Comparison of ENCODE assay signal across 21 cellular contexts in the genomic region with DNA sequence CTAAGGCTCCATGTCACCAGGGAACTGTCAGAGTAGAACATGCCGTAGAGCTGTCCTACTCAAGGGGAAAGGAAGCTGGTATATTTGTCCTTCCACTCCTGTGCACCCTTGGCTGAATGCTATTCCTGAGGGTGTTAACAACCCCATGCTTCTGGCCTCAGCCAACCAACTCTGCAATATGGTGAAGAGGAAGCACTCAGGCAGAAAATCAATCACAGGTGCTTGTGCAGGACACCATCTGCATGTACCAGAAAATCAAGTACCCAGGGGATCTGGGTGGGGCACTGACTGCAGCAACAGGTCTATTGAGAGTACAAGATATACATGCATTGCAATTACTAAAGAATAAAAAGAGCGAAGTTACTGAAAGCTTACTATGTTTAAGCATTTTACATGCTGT. TPM values are rescaled to one million over a fixed set of nuclear protein-coding genes. Genes with fewer than 3 reads are reported as not detected.
DNase-seq lines count a peak whose midpoint lies in the region; ATAC-seq, FAIRE-seq and TF ChIP-seq lines count a peak whose summit lies in the region.
"Had no signal": no experiment of that assay in that cellular context is flagged by ENCODE, and none has a peak within 500 bp of the region (broad histone marks: within the 10 kb centered on the region; RNA-seq: fewer than 3 reads in every experiment).

No MANE protein-coding gene starts in this region.

- no peaks in the 10 kb centered on the region for H3K36me3 ChIP-seq in body of pancreas (replicated peaks in 1 of 2; ENCODE audit: insufficient read depth in 1 of 2, low read depth in 2 of 2)
- H3K36me3 ChIP-seq: breast epithelium, heart right ventricle, right lobe of liver had no signal

- TF ChIP-seq CTCF in body of pancreas (IDR thresholded peaks at IDR 0.05) = no peak

- WGBS in body of pancreas, 2 donors = 88 to 95% methylated on average over 2 of the region's 2 CpGs

- peak overlapping the region; percentile 45 to 95 (median 74) for H3K4me3 Mint-ChIP-seq in naive B cell
- H3K4me3 Mint-ChIP-seq: activated naive CD4-positive, alpha-beta T cell treated with anti-CD3 and anti-CD28 coated beads, Interleukin-2, amount 50 U/mL, for 24 hours had no signal

- H3K4me1 ChIP-seq in body of pancreas = no peaks in the 10 kb centered on the region
- H3K4me1 ChIP-seq: breast epithelium, right lobe of liver had no signal

- peak overlapping the region in 3 of 6 donors; percentile 55 to 77 (median 69) for H3K27ac Mint-ChIP-seq in naive B cell
- H3K27ac Mint-ChIP-seq: activated naive CD4-positive, alpha-beta T cell treated with anti-CD3 and anti-CD28 coated beads, Interleukin-2, amount 50 U/mL, for 24 hours had no signal

- no peak overlapping the region for H3K4me3 ChIP-seq in body of pancreas
- H3K4me3 ChIP-seq: breast epithelium, heart right ventricle, right lobe of liver had no signal

- H3K27me3 ChIP-seq in body of pancreas = no peaks in the 10 kb centered on the region
- H3K27me3 ChIP-seq: breast epithelium, heart right ventricle, right lobe of liver had no signal

- intact Hi-C loops in body of pancreas (cut with DNase I) = no loop called here

- peaks cover 0 to 6% (median 0%) of the 10 kb centered on the region in 7 donors for H3K9me3 Mint-ChIP-seq in naive B cell
- H3K9me3 Mint-ChIP-seq: activated naive CD4-positive, alpha-beta T cell treated with anti-CD3 and anti-CD28 coated beads, Interleukin-2, amount 50 U/mL, for 24 hours had no signal

- ATAC-seq in naive B cell (ENCODE audit: low read depth in 2 of 2) = peak; percentile 15 to 19
- no peak for ATAC-seq in body of pancreas
- ATAC-seq: activated CD4-positive, CD25-positive, alpha-beta regulatory T cell treated with anti-CD3 and anti-CD28 coated beads, Interleukin-2, amount 50 U/mL, for 24 hours; heart right ventricle; right lobe of liver had no signal

- H3K4me1 Mint-ChIP-seq in naive B cell = peaks cover 73 to 97% (median 83%) of the 10 kb centered on the region in 3 donors

- FAIRE-seq in GM12891 (lab: Jason Lieb, UNC) = no peak
- FAIRE-seq: keratinocyte had no signal

- no peaks in the 10 kb centered on the region for H3K9me3 ChIP-seq in body of pancreas
- H3K9me3 ChIP-seq: right lobe of liver had no signal

- H3K27ac ChIP-seq in body of pancreas = no peak overlapping the region
- H3K27ac ChIP-seq: 22Rv1, breast epithelium, C4-2B, heart right ventricle, right lobe of liver had no signal

- no peaks in the 10 kb centered on the region for H3K36me3 Mint-ChIP-seq in naive B cell
- H3K36me3 Mint-ChIP-seq: activated naive CD4-positive, alpha-beta T cell treated with anti-CD3 and anti-CD28 coated beads, Interleukin-2, amount 50 U/mL, for 24 hours had no signal

- no peak for TF ChIP-seq POLR2A in GM12891 (IDR thresholded peaks at IDR 0.05; ENCODE audit: low read depth, low read length)
- no peak for TF ChIP-seq POLR2A in body of pancreas (IDR thresholded peaks at IDR 0.05)

- peak; percentile 31 for DNase-seq in NCI-H1105 treated with DMSO at 0.1 percent for 48 hours (lab: John Stamatoyannopoulos, UW)
- no peak for DNase-seq in NCI-H1105 (lab: John Stamatoyannopoulos, UW)
- DNase-seq in NAMALWA (ENCODE audit: low spot score) = peak; percentile 59
- DNase-seq in NCI-H69 (lab: John Stamatoyannopoulos, UW) = peak; percentile 97
- DNase-seq in naive B cell = peak; percentile 30
- no peak for DNase-seq in GM12891 (ENCODE audit: insufficient read length, low spot score)
- no peak for DNase-seq in body of pancreas
- no peak for DNase-seq in activated effector memory CD4-positive, alpha-beta T cell treated with anti-CD3 and anti-CD28 coated beads, Interleukin-2, amount 50 U/mL, for 16 hours
- DNase-seq: activated CD8-positive, alpha-beta memory T cell treated with anti-CD3 and anti-CD28 coated beads, Interleukin-2, amount 50 U/mL, for 48 hours; effector CD4-positive, alpha-beta T cell; heart right ventricle; MV-4-11; right lobe of liver; SIG-M5; T-helper 2 cell had no signal

- H3K27me3 Mint-ChIP-seq in naive B cell = no peaks in the 10 kb centered on the region
- H3K27me3 Mint-ChIP-seq: activated naive CD4-positive, alpha-beta T cell treated with anti-CD3 and anti-CD28 coated beads, Interleukin-2, amount 50 U/mL, for 24 hours had no signal

TF ChIP-seq in GM12891, 5 proteins besides CTCF, POLR2A, EP300 and RAD21:
- no peak for TF ChIP-seq SPI1 (IDR thresholded peaks at IDR 0.05; ENCODE audit: low read depth, low read length)
- no peak for TF ChIP-seq POU2F2 (IDR thresholded peaks at IDR 0.05; ENCODE audit: low read depth, low read length)
- no peak for TF ChIP-seq PAX5 (IDR thresholded peaks at IDR 0.05; ENCODE audit: insufficient read depth, low read length, severe bottlenecking)
- no peak for TF ChIP-seq TAF1 (IDR thresholded peaks at IDR 0.05; ENCODE audit: low read depth, low read length)
- TF ChIP-seq POLR2AphosphoS5 (IDR thresholded peaks at IDR 0.05; ENCODE audit: low read depth, low read length) = no peak

RNA-seq across cellular contexts. Expression of gene NEK6, which starts 51.4 kb away (rescaled TPM):
- 10 to 100 TPM in 2 of 6 donors, 1 to 10 TPM in 4; 4.5 to 15.2 (median 8.0) TPM for polyA plus RNA-seq in naive B cell (ENCODE audit: low read depth in 6 of 6)
- polyA plus RNA-seq in GM12891 (2012; ENCODE audit: low read depth, missing spikeins) = 117 TPM
- 10 to 100 TPM; 15.5 to 23.6 TPM for total RNA-seq in body of pancreas

Comparison
In these comparisons a context has a peak if more than half of its experiments do, and no peak if none do; other contexts are left out.
1. DNase-seq: peak in NCI-H1105 treated with DMSO at 0.1 percent for 48 hours (single experiment), NAMALWA (single experiment), NCI-H69 (single experiment) and naive B cell (single experiment); none in NCI-H1105 (single experiment), GM12891 (single experiment), body of pancreas (0 of 4) and activated effector memory CD4-positive, alpha-beta T cell treated with anti-CD3 and anti-CD28 coated beads, Interleukin-2, amount 50 U/mL, for 16 hours (single experiment).